In genomic region chr11:62999156-62999555, GRCh38 we compare ENCODE assay signal across 23 cellular contexts. TPM values are rescaled to one million over a fixed set of nuclear protein-coding genes. Genes with fewer than 3 reads are reported as not detected.
A peak's percentile ranks its signal among the peaks of the same experiment; 100 is the strongest.
DNase-seq lines count a peak whose midpoint lies in the region; ATAC-seq, FAIRE-seq and TF ChIP-seq lines count a peak whose summit lies in the region.
"Had no signal": no experiment of that assay in that cellular context is flagged by ENCODE, and none has a peak within 500 bp of the region (broad histone marks: within the 10 kb centered on the region; RNA-seq: fewer than 3 reads in every experiment).

No MANE protein-coding gene starts in this region.

- no peak overlapping the region for H2BK120ac ChIP-seq in H1 (replicated peaks; ENCODE audit: low read depth, low read length)

- H3K9me1 ChIP-seq in K562 (ENCODE audit: control insufficient read depth, insufficient read depth, low read length), result no peaks in the 10 kb centered on the region

- no peak overlapping the region for H3K14ac ChIP-seq in H1 (ENCODE audit: insufficient read length)

- no peak overlapping the region for H4K91ac ChIP-seq in H1 (replicated peaks; ENCODE audit: insufficient read length, low read length)

- BruUV-seq in mammary epithelial cell (replicated peaks; lab: Mats Ljungman, UMichigan) (no TSS peak), MCF 10A (replicated peaks; lab: Mats Ljungman, UMichigan) (no TSS peak), K562 (replicated peaks; lab: Mats Ljungman, UMichigan) (no TSS peak)

- H3K27me3 ChIP-seq in mammary epithelial cell (ENCODE audit: insufficient read depth, low read length) (no peaks in the 10 kb centered on the region), K562 (ENCODE audit: control insufficient read depth in 2 of 2, insufficient read depth in 2 of 2, low read length in 2 of 2) (peaks cover 14 to 72% of the 10 kb centered on the region in 2 experiments), H1 (replicated peaks in 1 of 4; ENCODE audit: control insufficient read depth in 3 of 4, extremely low read depth in 1 of 4, insufficient read depth in 3 of 4, low read length in 3 of 4) (no peaks in the 10 kb centered on the region)

- DNase-seq in mammary epithelial cell (no peak), MCF 10A (ENCODE audit: unreplicated experiment) (no peak), K562 (ENCODE audit: extremely low read depth in 1 of 4, low spot score in 3 of 4) (no peak), H1 (ENCODE audit: low read depth in 1 of 2, low spot score in 2 of 2) (no peak)
- no peak for DNase-seq in activated CD4-positive, alpha-beta memory T cell treated with anti-CD3 and anti-CD28 coated beads, Interleukin-2, amount 10 ng/mL, durations not matched to agents 7 days and 5 days
- DNase-seq: C1 segment of cervical spinal cord; CD4-positive, alpha-beta memory T cell; COR-L47; DMS53; DMS79 treated with DMSO at 0.1 percent for 48 hours; GF-D8; GOT3; H7; HCEC 1CT had no signal

- no peak overlapping the region for H2AK5ac ChIP-seq in H1 (ENCODE audit: low read depth, low read length)

- H3K4me3 ChIP-seq in mammary epithelial cell (replicated peaks in 1 of 3; ENCODE audit: insufficient read depth in 1 of 3, low read depth in 2 of 3, low read length in 3 of 3) (no peak overlapping the region), K562 (no peak overlapping the region), H1 (ENCODE audit: extremely low read depth in 1 of 4, insufficient read depth in 2 of 4, low read depth in 3 of 4, low read length in 4 of 4) (no peak overlapping the region)

- H3K36me3 Mint-ChIP-seq in MCF 10A (ENCODE audit: insufficient read depth, unreplicated experiment), result no peaks in the 10 kb centered on the region
- H3K36me3 Mint-ChIP-seq in activated CD4-positive, alpha-beta memory T cell treated with anti-CD3 and anti-CD28 coated beads, Interleukin-2, amount 10 ng/mL, durations not matched to agents 7 days and 5 days (ENCODE audit: low read depth), result no peaks in the 10 kb centered on the region
- H3K36me3 Mint-ChIP-seq: CD4-positive, alpha-beta memory T cell had no signal

- in situ Hi-C loops in mammary epithelial cell (cut with MboI; ENCODE audit: low sequenced_read_pairs in 2 of 2) (no loop called here), K562 (cut with MboI) (no loop called here)

- H3K4me1 ChIP-seq in mammary epithelial cell (ENCODE audit: insufficient read depth, low read length) (no peaks in the 10 kb centered on the region), K562 (replicated peaks in 1 of 2; ENCODE audit: control insufficient read depth in 2 of 2, insufficient read depth in 2 of 2, low read length in 2 of 2) (peaks cover 0 to 5% of the 10 kb centered on the region in 2 experiments; a peak in 1 of 5 replicates), H1 (replicated peaks in 1 of 4; ENCODE audit: control insufficient read depth in 3 of 4, insufficient read depth in 4 of 4, low read length in 3 of 4) (no peaks in the 10 kb centered on the region; a peak in 1 of 7 replicates)

- H3K36me3 ChIP-seq in mammary epithelial cell (ENCODE audit: insufficient read depth, low read length) (no peaks in the 10 kb centered on the region), K562 (ENCODE audit: control insufficient read depth, insufficient read depth, low read length) (no peaks in the 10 kb centered on the region), H1 (ENCODE audit: control insufficient read depth in 2 of 4, insufficient read depth in 4 of 4, low read length in 3 of 4) (no peaks in the 10 kb centered on the region)

- H4K5ac ChIP-seq in H1 (ENCODE audit: insufficient read length, low read depth, low read length), result no peak overlapping the region

- 98% methylated on average over 5 of the region's 5 CpGs for WGBS in mammary epithelial cell (ENCODE audit: low coverage, missing lambda C conversion rate)
- WGBS in K562 (ENCODE audit: insufficient coverage, low coverage, missing lambda C conversion rate), result 0% methylated on average over 5 of the region's 5 CpGs
- 97% methylated on average over 5 of the region's 5 CpGs; no CpG with 5 or more reads in 1 of the 2 experiments for WGBS in H1 (ENCODE audit: extremely low coverage in 1 of 2, insufficient coverage in 1 of 2, insufficient read length in 1 of 2, insufficient replicate concordance in 2 of 2, low coverage in 1 of 2, low lambda C conversion rate in 2 of 2, missing lambda C conversion rate in 1 of 2), 2 experiments

- TF ChIP-seq POLR2A in K562 (conservative IDR thresholded peaks at IDR 0.05), result no peak
- no peak for TF ChIP-seq POLR2A in H1 (IDR thresholded peaks at IDR 0.05; ENCODE audit: control extremely low read depth in 1 of 2, low read depth in 2 of 2, low read length in 2 of 2)

- intact Hi-C loops in mammary epithelial cell (cut with micrococcal nuclease), result no loop called here
- intact Hi-C loops in MCF 10A (cut with micrococcal nuclease), result no loop called here
- intact Hi-C loops in K562 (cut with micrococcal nuclease), result no loop called here

- no peaks in the 10 kb centered on the region for H3K79me1 ChIP-seq in H1 (ENCODE audit: low read depth, low read length)

- TF ChIP-seq EP300 in K562 (IDR thresholded peaks at IDR 0.05; ENCODE audit: low read length) (no peak), H1 (IDR thresholded peaks at IDR 0.05; ENCODE audit: borderline replicate concordance in 1 of 2, low read depth in 2 of 2, low read length in 2 of 2) (no peak)

- dilution Hi-C loops in mammary epithelial cell (cut with HindIII; ENCODE audit: low sequenced_read_pairs), result no loop called here

- H2BK12ac ChIP-seq in H1 (ENCODE audit: low read depth, low read length), result no peak overlapping the region

- TF ChIP-seq RAD21 in K562 (CRISPR knock-in tag; conservative IDR thresholded peaks at IDR 0.05 in 1 of 2, IDR thresholded peaks at IDR 0.05 in 1 of 2) (no peak), H1 (IDR thresholded peaks at IDR 0.05 in 1 of 2, conservative IDR thresholded peaks at IDR 0.05 in 1 of 2; ENCODE audit: low read depth in 2 of 2, low read length in 2 of 2) (no peak)

- CTCF ChIA-PET in mammary epithelial cell (lab: Charles Lee; ENCODE audit: low non-redundant PET) (no interaction called here), MCF 10A (lab: Yijun Ruan, JAX) (interaction anchor here (0.6 to 2.4 kb wide), 4 partner anchors 24 to 93 kb away, joined by 3 to 12 read pairs (median 3); no protein-coding TSS in a partner anchor), K562 (lab: Yijun Ruan, JAX; ENCODE audit: low intra/inter-chr PET ratio) (no interaction called here), H1 (lab: Charles Lee; ENCODE audit: partially characterized antibody) (interaction anchor here (0.6 to 13.8 kb wide), 7 partner anchors 9 to 142 kb away, joined by 3 to 132 read pairs (median 6); no protein-coding TSS in a partner anchor)
- CTCF ChIA-PET in activated CD4-positive, alpha-beta memory T cell treated with anti-CD3 and anti-CD28 coated beads, Interleukin-2, amount 10 ng/mL, durations not matched to agents 7 days and 5 days (lab: Charles Lee), result interaction anchor here (1.3 kb wide), 1 partner anchor 93 kb away, joined by 4 read pairs; no protein-coding TSS in a partner anchor

- no peak overlapping the region for H3K27ac Mint-ChIP-seq in MCF 10A (ENCODE audit: low read depth, unreplicated experiment)
- H3K27ac Mint-ChIP-seq in activated CD4-positive, alpha-beta memory T cell treated with anti-CD3 and anti-CD28 coated beads, Interleukin-2, amount 10 ng/mL, durations not matched to agents 7 days and 5 days, result no peak overlapping the region
- H3K27ac Mint-ChIP-seq: CD4-positive, alpha-beta memory T cell had no signal

- no peak overlapping the region for H3K23ac ChIP-seq in H1 (ENCODE audit: insufficient read length)

- H3K23me2 ChIP-seq in H1 (ENCODE audit: low read depth, low read length), result no peaks in the 10 kb centered on the region

- H4K8ac ChIP-seq in H1 (ENCODE audit: extremely low read depth, insufficient read depth, low read length), result no peak overlapping the region

- peaks cover 15% of the 10 kb centered on the region for H3K27me3 Mint-ChIP-seq in MCF 10A (ENCODE audit: insufficient read depth, unreplicated experiment)
- peaks cover 2% of the 10 kb centered on the region for H3K27me3 Mint-ChIP-seq in activated CD4-positive, alpha-beta memory T cell treated with anti-CD3 and anti-CD28 coated beads, Interleukin-2, amount 10 ng/mL, durations not matched to agents 7 days and 5 days

- no peaks in the 10 kb centered on the region for H3K4me1 Mint-ChIP-seq in MCF 10A (ENCODE audit: insufficient read depth, unreplicated experiment)
- peaks cover 2% of the 10 kb centered on the region for H3K4me1 Mint-ChIP-seq in activated CD4-positive, alpha-beta memory T cell treated with anti-CD3 and anti-CD28 coated beads, Interleukin-2, amount 10 ng/mL, durations not matched to agents 7 days and 5 days
- H3K4me1 Mint-ChIP-seq: CD4-positive, alpha-beta memory T cell had no signal

- H3K79me2 ChIP-seq in mammary epithelial cell (ENCODE audit: insufficient read depth, low read length) (no peaks in the 10 kb centered on the region), K562 (ENCODE audit: control insufficient read depth, insufficient read depth, low read length) (no peaks in the 10 kb centered on the region), H1 (ENCODE audit: control insufficient read depth in 1 of 2, insufficient read depth in 2 of 2, low read length in 2 of 2) (no peaks in the 10 kb centered on the region)

- no peak overlapping the region for H3K4ac ChIP-seq in H1 (replicated peaks; ENCODE audit: insufficient read length, low read depth, low read length)

- FAIRE-seq in K562 (lab: Jason Lieb, UNC) (no peak), H1 (lab: Jason Lieb, UNC) (no peak)
- FAIRE-seq: GM12891, GM18507 had no signal

- H2AFZ ChIP-seq in mammary epithelial cell (ENCODE audit: low read depth, low read length) (peak overlapping the region; percentile 54), K562 (ENCODE audit: low read depth, low read length) (no peak overlapping the region), H1 (ENCODE audit: low read length) (no peak overlapping the region)

- H3K18ac ChIP-seq in H1 (ENCODE audit: extremely low read depth, low read length), result no peak overlapping the region

- POLR2A ChIA-PET in MCF 10A (lab: Yijun Ruan, JAX), result interaction anchor here (0.6 kb wide), 1 partner anchor 577 kb away, joined by 3 read pairs; no protein-coding TSS in a partner anchor
- POLR2A ChIA-PET in K562 (lab: Yijun Ruan, JAX), result interaction anchor here (0.8 kb wide), 2 partner anchors 15 to 75 kb away, joined by 3 read pairs; partner anchors contain the start of gene SLC22A6
- POLR2A ChIA-PET in H1 (lab: Charles Lee; ENCODE audit: partially characterized antibody), result interaction anchor here (0.8 to 1.0 kb wide), 2 partner anchors 10 to 194 kb away, joined by 3 read pairs; no protein-coding TSS in a partner anchor
- POLR2A ChIA-PET in activated CD4-positive, alpha-beta memory T cell treated with anti-CD3 and anti-CD28 coated beads, Interleukin-2, amount 10 ng/mL, durations not matched to agents 7 days and 5 days (lab: Charles Lee), result no interaction called here

- H3K9me3 ChIP-seq in mammary epithelial cell (replicated peaks; ENCODE audit: insufficient read depth, low read length) (no peaks in the 10 kb centered on the region), K562 (replicated peaks; ENCODE audit: control insufficient read depth, insufficient read depth, low read depth, low read length) (no peaks in the 10 kb centered on the region), H1 (ENCODE audit: insufficient read depth in 2 of 2, low read depth in 1 of 2, low read length in 1 of 2) (no peaks in the 10 kb centered on the region)

- ATAC-seq in K562, result no peak
- no peak for ATAC-seq in HG02885 (IDR thresholded peaks at IDR 0.05; ENCODE audit: poor library complexity, unreplicated experiment)

- TF ChIP-seq CTCF in mammary epithelial cell (conservative IDR thresholded peaks at IDR 0.05 in 1 of 2, IDR thresholded peaks at IDR 0.05 in 1 of 2; ENCODE audit: extremely low read depth in 1 of 2, insufficient read depth in 1 of 2, low read depth in 1 of 2, low read length in 2 of 2) (no peak), MCF 10A (IDR thresholded peaks at IDR 0.05; ENCODE audit: unreplicated experiment) (no peak), K562 (IDR thresholded peaks at IDR 0.05 in 2 of 3, conservative IDR thresholded peaks at IDR 0.05 in 1 of 3; ENCODE audit: insufficient read depth in 2 of 3, low read depth in 1 of 3, low read length in 3 of 3) (no peak), H1 (IDR thresholded peaks at IDR 0.05; ENCODE audit: control extremely low read depth in 1 of 3, insufficient read depth in 1 of 3, low read depth in 1 of 3, low read length in 3 of 3) (no peak)

- no peak overlapping the region for H2BK15ac ChIP-seq in H1 (ENCODE audit: low read length)

- H2BK20ac ChIP-seq in H1 (ENCODE audit: low read length), result no peak overlapping the region

- no peak overlapping the region for H3K4me2 ChIP-seq in mammary epithelial cell (ENCODE audit: insufficient read depth, low read depth, low read length)
- H3K4me2 ChIP-seq in K562 (ENCODE audit: insufficient read depth, low read length), result no peak overlapping the region
- H3K4me2 ChIP-seq in H1 (ENCODE audit: insufficient read depth in 1 of 2, low read depth in 2 of 2, low read length in 2 of 2), result no peak overlapping the region

- H3K27ac ChIP-seq in mammary epithelial cell (ENCODE audit: insufficient read depth, low read depth, low read length) (no peak overlapping the region), K562 (ENCODE audit: extremely low read depth, low read depth, low read length) (no peak overlapping the region), H1 (ENCODE audit: low read depth, low read length) (no peak overlapping the region)

- H3K9ac ChIP-seq in mammary epithelial cell (ENCODE audit: insufficient read depth, low read length) (no peak overlapping the region), K562 (ENCODE audit: insufficient read depth in 1 of 2, low read depth in 2 of 2, low read length in 2 of 2) (no peak overlapping the region), H1 (replicated peaks in 1 of 4; ENCODE audit: extremely low read depth in 1 of 4, low read depth in 3 of 4, low read length in 3 of 4) (no peak overlapping the region)

- no peak overlapping the region for H3K4me3 Mint-ChIP-seq in MCF 10A (ENCODE audit: unreplicated experiment)
- H3K4me3 Mint-ChIP-seq in activated CD4-positive, alpha-beta memory T cell treated with anti-CD3 and anti-CD28 coated beads, Interleukin-2, amount 10 ng/mL, durations not matched to agents 7 days and 5 days, result no peak overlapping the region
- H3K4me3 Mint-ChIP-seq: CD4-positive, alpha-beta memory T cell had no signal

- H2BK5ac ChIP-seq in H1 (ENCODE audit: low read depth, low read length), result no peak overlapping the region

- H3K9me3 Mint-ChIP-seq in MCF 10A (ENCODE audit: unreplicated experiment), result no peaks in the 10 kb centered on the region
- H3K9me3 Mint-ChIP-seq in activated CD4-positive, alpha-beta memory T cell treated with anti-CD3 and anti-CD28 coated beads, Interleukin-2, amount 10 ng/mL, durations not matched to agents 7 days and 5 days, result no peaks in the 10 kb centered on the region
- H3K9me3 Mint-ChIP-seq: CD4-positive, alpha-beta memory T cell had no signal

- H4K20me1 ChIP-seq in mammary epithelial cell (ENCODE audit: insufficient read depth, low read length) (no peaks in the 10 kb centered on the region), K562 (replicated peaks; ENCODE audit: control insufficient read depth, insufficient read depth, low read length) (0 out of 2 replicates have a peak, but pooled peaks cover 5% of the 10 kb centered on the region), H1 (replicated peaks in 1 of 2; ENCODE audit: control insufficient read depth in 1 of 2, insufficient read depth in 2 of 2, low read length in 2 of 2) (no peaks in the 10 kb centered on the region)

- H3K56ac ChIP-seq in H1 (replicated peaks; ENCODE audit: insufficient read length, low read depth, low read length), result no peak overlapping the region

RNA-seq across cellular contexts. Expression of gene SLC22A6, which starts 14.4 kb away (rescaled TPM):
- total RNA-seq in mammary epithelial cell, result not detected
- not detected for polyA plus RNA-seq in mammary epithelial cell
- polyA minus RNA-seq in mammary epithelial cell, result not detected
- not detected in 2 replicates for total RNA-seq in MCF 10A (2022)
- total RNA-seq in K562 (2011; cell fraction: chromatin; rRNA removed; ENCODE audit: low replicate concordance), result not detected in 2 replicates
- not detected in 2 replicates for total RNA-seq in K562 (2011; cell fraction: nucleolus; rRNA removed)
- total RNA-seq in K562 (2011; cell fraction: nucleoplasm; rRNA removed), result not detected in 2 replicates
- not detected in 2 replicates for total RNA-seq in K562 (2014; rRNA removed)
- total RNA-seq in K562 (2014; rRNA removed; fragmentation: Illumina TruSeq; extraction: Trizol), result not detected in 2 replicates
- not detected in 2 replicates for total RNA-seq in K562 (2015; rRNA removed; fragmentation: Illumina TruSeq; extraction: Trizol)
- not detected in 2 replicates for total RNA-seq in K562 (2021)
- not detected in 2 replicates for polyA plus RNA-seq in K562 (2011; rRNA removed)
- polyA plus RNA-seq in K562 (2011; cell fraction: cytosol; rRNA removed), result not detected in 2 replicates
- not detected in 2 replicates for polyA plus RNA-seq in K562 (2011; cell fraction: nucleus; rRNA removed)
- not detected in 2 replicates for polyA plus RNA-seq in K562 (2012)
- polyA plus RNA-seq in K562 (2014; fragmentation: Illumina TruSeq; extraction: Trizol), result not detected in 2 replicates
- not detected for polyA plus RNA-seq in K562 (2014; fragmentation: Nextera tagmentation; extraction: Ambion mirVana)
- polyA plus RNA-seq in K562 (2014; rRNA removed), result not detected in 2 replicates
- not detected in 2 replicates for polyA minus RNA-seq in K562 (2011; rRNA and poly(A)+ RNA removed)
- polyA minus RNA-seq in K562 (2011; cell fraction: cytosol; rRNA and poly(A)+ RNA removed), result not detected in 2 replicates
- not detected in 2 replicates for polyA minus RNA-seq in K562 (2011; cell fraction: nucleus; rRNA and poly(A)+ RNA removed)
- total RNA-seq in H1 (2021; fragmentation: NEBNext Ultra II Directional; extraction: Animal tissue kit (Norgen Biotek cat#: 25700)), result not detected in 2 replicates
- not detected in 2 replicates for polyA plus RNA-seq in H1 (2011; rRNA removed)
- not detected for polyA plus RNA-seq in H1 (2011; cell fraction: cytosol; rRNA removed)
- polyA plus RNA-seq in H1 (2011; cell fraction: nucleus; rRNA removed), result not detected
- polyA plus RNA-seq in H1 (2012, experiment 1 of 2), result not detected in 4 replicates
- not detected for polyA plus RNA-seq in H1 (2012, experiment 2 of 2)
- not detected for polyA plus RNA-seq in H1 (2013, experiment 1 of 2)
- polyA plus RNA-seq in H1 (2013, experiment 2 of 2), result not detected
- not detected in 2 replicates for polyA minus RNA-seq in H1 (2011; rRNA and poly(A)+ RNA removed)
- polyA minus RNA-seq in H1 (2011; cell fraction: cytosol; rRNA and poly(A)+ RNA removed), result not detected
- not detected for polyA minus RNA-seq in H1 (2011; cell fraction: nucleus; rRNA and poly(A)+ RNA removed)
- total RNA-seq in activated CD4-positive, alpha-beta memory T cell treated with anti-CD3 and anti-CD28 coated beads, Interleukin-2, amount 10 ng/mL, durations not matched to agents 7 days and 5 days, result not detected
- total RNA-seq: A172; A673; Calu3; CD4-positive, alpha-beta memory T cell; Daoy; G401; H7 had no signal
- polyA plus RNA-seq: BJ; CD4-positive, alpha-beta memory T cell had no signal

RNA-seq across cellular contexts. Expression of gene SLC22A8, which starts 16.5 kb away (rescaled TPM):
- total RNA-seq in mammary epithelial cell (not detected), MCF 10A (2022) (not detected in 2 replicates), K562 (2014; rRNA removed) (not detected in 2 replicates), K562 (2014; rRNA removed; fragmentation: Illumina TruSeq; extraction: Trizol) (not detected in 2 replicates), K562 (2015; rRNA removed; fragmentation: Illumina TruSeq; extraction: Trizol) (not detected in 2 replicates), K562 (2021) (not detected in 2 replicates)
- polyA plus RNA-seq in mammary epithelial cell (not detected), K562 (2011; rRNA removed) (not detected in 2 replicates), K562 (2014; fragmentation: Illumina TruSeq; extraction: Trizol) (not detected in 2 replicates), K562 (2014; fragmentation: Nextera tagmentation; extraction: Ambion mirVana) (not detected), K562 (2014; rRNA removed) (not detected in 2 replicates), H1 (2011; rRNA removed) (not detected in 2 replicates)
- not detected for polyA minus RNA-seq in mammary epithelial cell
- not detected in 2 replicates for total RNA-seq in K562 (2011; cell fraction: chromatin; rRNA removed; ENCODE audit: low replicate concordance)
- total RNA-seq in K562 (2011; cell fraction: nucleolus; rRNA removed), result not detected in 2 replicates
- not detected in 2 replicates for total RNA-seq in K562 (2011; cell fraction: nucleoplasm; rRNA removed)
- not detected in 2 replicates for polyA plus RNA-seq in K562 (2011; cell fraction: cytosol; rRNA removed)
- not detected in 2 replicates for polyA plus RNA-seq in K562 (2011; cell fraction: nucleus; rRNA removed)
- not detected in 2 replicates for polyA plus RNA-seq in K562 (2012)
- not detected in 2 replicates for polyA minus RNA-seq in K562 (2011; rRNA and poly(A)+ RNA removed)
- polyA minus RNA-seq in K562 (2011; cell fraction: cytosol; rRNA and poly(A)+ RNA removed), result not detected in 2 replicates
- not detected in 2 replicates for polyA minus RNA-seq in K562 (2011; cell fraction: nucleus; rRNA and poly(A)+ RNA removed)
- not detected in 2 replicates for total RNA-seq in H1 (2021; fragmentation: NEBNext Ultra II Directional; extraction: Animal tissue kit (Norgen Biotek cat#: 25700))
- not detected for polyA plus RNA-seq in H1 (2011; cell fraction: cytosol; rRNA removed)
- polyA plus RNA-seq in H1 (2011; cell fraction: nucleus; rRNA removed), result not detected
- polyA plus RNA-seq in H1 (2012, experiment 1 of 2), result not detected in 4 replicates
- polyA plus RNA-seq in H1 (2012, experiment 2 of 2), result not detected
- not detected for polyA plus RNA-seq in H1 (2013, experiment 1 of 2)
- polyA plus RNA-seq in H1 (2013, experiment 2 of 2), result not detected
- polyA minus RNA-seq in H1 (2011; rRNA and poly(A)+ RNA removed), result not detected in 2 replicates
- polyA minus RNA-seq in H1 (2011; cell fraction: cytosol; rRNA and poly(A)+ RNA removed), result not detected
- polyA minus RNA-seq in H1 (2011; cell fraction: nucleus; rRNA and poly(A)+ RNA removed), result not detected
- total RNA-seq in activated CD4-positive, alpha-beta memory T cell treated with anti-CD3 and anti-CD28 coated beads, Interleukin-2, amount 10 ng/mL, durations not matched to agents 7 days and 5 days, result not detected
- total RNA-seq: A172; A673; Calu3; CD4-positive, alpha-beta memory T cell; Daoy; G401; H7 had no signal
- polyA plus RNA-seq: BJ; CD4-positive, alpha-beta memory T cell had no signal

Comparison
In these comparisons a context has a peak if more than half of its experiments do, and no peak if none do; other contexts are left out.
1. CTCF ChIA-PET loops: an anchor here in MCF 10A (0.6 to 2.4 kb wide), H1 (0.6 to 13.8 kb wide) and activated CD4-positive, alpha-beta memory T cell treated with anti-CD3 and anti-CD28 coated beads, Interleukin-2, amount 10 ng/mL, durations not matched to agents 7 days and 5 days (1.3 kb wide); none called in mammary epithelial cell and K562.